In genomic region chr10:13515467-13515866, GRCh38 we compare ENCODE assay signal across 18 cellular contexts. TPM values are rescaled to one million over a fixed set of nuclear protein-coding genes. Genes with fewer than 3 reads are reported as not detected.
A peak's percentile ranks its signal among the peaks of the same experiment; 100 is the strongest.
DNase-seq lines count a peak whose midpoint lies in the region; TF ChIP-seq lines count a peak whose summit lies in the region.
"Had no signal": no experiment of that assay in that cellular context is flagged by ENCODE, and none has a peak within 500 bp of the region (broad histone marks: within the 10 kb centered on the region; RNA-seq: fewer than 3 reads in every experiment).

No MANE protein-coding gene starts in this region.

- H3K23ac ChIP-seq in neuronal stem cell (ENCODE audit: low read depth, low read length, poor library complexity) = peak overlapping the region; percentile 34

- H4K8ac ChIP-seq in neuronal stem cell (ENCODE audit: low read depth, low read length) = no peak overlapping the region

- intact Hi-C loops in esophagus muscularis mucosa (cut with DNase I) = no loop called here
- intact Hi-C loops in dorsolateral prefrontal cortex (cut with DNase I) = no loop called here

- no peak overlapping the region for H3K4ac ChIP-seq in neuronal stem cell (ENCODE audit: low read length)

- no peak for TF ChIP-seq CTCF in esophagus muscularis mucosa (IDR thresholded peaks at IDR 0.05)
- TF ChIP-seq CTCF in liver (IDR thresholded peaks at IDR 0.05; ENCODE audit: low read depth, low read length, missing input control) = no peak
- TF ChIP-seq CTCF in dorsolateral prefrontal cortex (IDR thresholded peaks at IDR 0.05 in 54 of 56, conservative IDR thresholded peaks at IDR 0.05 in 2 of 56; ENCODE audit: low read depth in 1 of 56, partially characterized antibody in 56 of 56) = no peak

- H4K91ac ChIP-seq in neuronal stem cell (ENCODE audit: low read depth, low read length, poor library complexity) = no peak overlapping the region

- 82% methylated on average over 5 of the region's 5 CpGs for whole genome bisulfite sequencing in esophagus muscularis mucosa
- WGBS in liver = 57% methylated on average over 5 of the region's 5 CpGs
- no CpG with 5 or more reads among the region's 5 CpGs for WGBS in neuronal stem cell (ENCODE audit: extremely low coverage in 2 of 2, insufficient read length in 2 of 2, insufficient replicate concordance in 1 of 2), 2 donors

- no peak for TF ChIP-seq EP300 in esophagus muscularis mucosa (IDR thresholded peaks at IDR 0.05)

- H2BK12ac ChIP-seq in neuronal stem cell (ENCODE audit: low read length) = no peak overlapping the region

- no peak overlapping the region for H3K14ac ChIP-seq in neuronal stem cell (ENCODE audit: low read length)

- H3K9ac ChIP-seq in liver (ENCODE audit: low read depth in 1 of 2, low read length in 2 of 2) = no peak overlapping the region
- no peak overlapping the region for H3K9ac ChIP-seq in neuronal stem cell (ENCODE audit: low read depth, low read length, poor library complexity)
- H3K9ac ChIP-seq: GM23248 had no signal

- H3K4me1 ChIP-seq in esophagus muscularis mucosa = peaks cover 0 to 15% (median 8%) of the 10 kb centered on the region in 4 donors
- peaks cover 0 to 9% (median 2%) of the 10 kb centered on the region in 4 donors for H3K4me1 ChIP-seq in liver (ENCODE audit: control insufficient read depth in 4 of 4, insufficient read depth in 4 of 4, low read length in 3 of 4)
- H3K4me1 ChIP-seq in neuronal stem cell (ENCODE audit: control insufficient read depth in 2 of 2, insufficient read depth in 1 of 2, low read depth in 1 of 2, low read length in 2 of 2) = peaks cover 3 to 5% of the 10 kb centered on the region in 2 donors
- H3K4me1 ChIP-seq: BE2C had no signal

- H3K36me3 ChIP-seq in esophagus muscularis mucosa = peaks cover 0 to 17% (median 5%) of the 10 kb centered on the region in 4 donors
- H3K36me3 ChIP-seq in liver (ENCODE audit: control insufficient read depth in 4 of 4, insufficient read depth in 3 of 4, low read depth in 1 of 4, low read length in 3 of 4) = peaks cover 0 to 2% (median 0%) of the 10 kb centered on the region in 4 donors
- no peaks in the 10 kb centered on the region for H3K36me3 ChIP-seq in neuronal stem cell (replicated peaks in 1 of 2; ENCODE audit: control insufficient read depth in 2 of 2, insufficient read depth in 2 of 2, low read length in 2 of 2)
- H3K36me3 ChIP-seq: BE2C, HAP-1 had no signal

- H3K18ac ChIP-seq in neuronal stem cell (ENCODE audit: low read length) = peak overlapping the region; percentile 25

- no peak overlapping the region for H3K4me2 ChIP-seq in neuronal stem cell (ENCODE audit: insufficient read depth, low read length, poor library complexity, severe bottlenecking)

- H3K27ac ChIP-seq in esophagus muscularis mucosa (replicated peaks in 1 of 4) = no peak overlapping the region
- H3K27ac ChIP-seq in liver (ENCODE audit: low read depth in 1 of 2, low read length in 2 of 2) = no peak overlapping the region
- no peak overlapping the region for H3K27ac ChIP-seq in neuronal stem cell (replicated peaks; ENCODE audit: low read length)
- no peak overlapping the region for H3K27ac ChIP-seq in dorsolateral prefrontal cortex
- H3K27ac ChIP-seq: GM23248, HL-60 had no signal

- H3K27me3 ChIP-seq in esophagus muscularis mucosa (no peaks in the 10 kb centered on the region), liver (ENCODE audit: control insufficient read depth in 4 of 4, insufficient read depth in 4 of 4, low read length in 3 of 4) (no peaks in the 10 kb centered on the region), neuronal stem cell (ENCODE audit: control insufficient read depth in 3 of 3, insufficient read depth in 3 of 3, low read depth in 1 of 3, low read length in 3 of 3) (no peaks in the 10 kb centered on the region), dorsolateral prefrontal cortex (no peaks in the 10 kb centered on the region)

- TF ChIP-seq POLR2A in esophagus muscularis mucosa (IDR thresholded peaks at IDR 0.05; ENCODE audit: low read depth) = no peak

- H2AK5ac ChIP-seq in neuronal stem cell (ENCODE audit: low read depth, low read length) = no peak overlapping the region

- no peak overlapping the region for H3K4me3 ChIP-seq in esophagus muscularis mucosa
- no peak overlapping the region for H3K4me3 ChIP-seq in liver (ENCODE audit: low read depth in 1 of 3, low read length in 3 of 3)
- H3K4me3 ChIP-seq in neuronal stem cell (ENCODE audit: low read length in 2 of 2) = no peak overlapping the region
- H3K4me3 ChIP-seq in dorsolateral prefrontal cortex = no peak overlapping the region
- H3K4me3 ChIP-seq: GM23248, HAP-1 had no signal

- H3K79me1 ChIP-seq in neuronal stem cell (ENCODE audit: low read depth, low read length) = no peaks in the 10 kb centered on the region

- no peak overlapping the region for H2BK120ac ChIP-seq in neuronal stem cell (ENCODE audit: low read depth, low read length)

- no peak overlapping the region for H2AFZ ChIP-seq in neuronal stem cell (ENCODE audit: low read length)
- H2AFZ ChIP-seq: GM23248 had no signal

- DNase-seq in esophagus muscularis mucosa (ENCODE audit: extremely low spot score) (peak; percentile 64), neuronal stem cell (ENCODE audit: low spot score) (no peak), NCI-H524 (lab: John Stamatoyannopoulos, UW) (no peak), dorsolateral prefrontal cortex (no peak), OCI-M2 (lab: John Stamatoyannopoulos, UW; ENCODE audit: unreplicated experiment) (no peak)
- DNase-seq: ACHN; BE2C; C1 segment of cervical spinal cord; CD4-positive, CD25-positive, alpha-beta regulatory T cell; CD8-positive, alpha-beta memory T cell; DMS153; DMS79; GDM1; GM23248 had no signal

- H3K9me3 ChIP-seq in esophagus muscularis mucosa (no peaks in the 10 kb centered on the region), liver (ENCODE audit: control insufficient read depth in 4 of 4, low read length in 3 of 4) (no peaks in the 10 kb centered on the region), neuronal stem cell (replicated peaks in 1 of 2; ENCODE audit: control insufficient read depth in 2 of 2, insufficient read depth in 1 of 2, low read depth in 1 of 2, low read length in 2 of 2) (no peaks in the 10 kb centered on the region)
- H3K9me3 ChIP-seq: BE2C, HAP-1 had no signal

- H2BK15ac ChIP-seq in neuronal stem cell (ENCODE audit: low read length) = no peak overlapping the region

- no peak overlapping the region for H2BK5ac ChIP-seq in neuronal stem cell (ENCODE audit: low read length)

- no peak for TF ChIP-seq RAD21 in liver (IDR thresholded peaks at IDR 0.05)

TF ChIP-seq in liver, 16 proteins besides CTCF, POLR2A, EP300 and RAD21:
- TF ChIP-seq, protein P1, sequence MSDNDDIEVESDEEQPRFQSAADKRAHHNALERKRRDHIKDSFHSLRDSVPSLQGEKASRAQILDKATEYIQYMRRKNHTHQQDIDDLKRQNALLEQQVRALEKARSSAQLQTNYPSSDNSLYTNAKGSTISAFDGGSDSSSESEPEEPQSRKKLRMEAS (IDR thresholded peaks at IDR 0.05) = no peak
- TF ChIP-seq NR2F2 (IDR thresholded peaks at IDR 0.05) = peak; percentile 47

RNA-seq across cellular contexts. Expression of gene BEND7, which starts 13.3 kb away (rescaled TPM):
- total RNA-seq in esophagus muscularis mucosa (10 to 100 TPM; 14.7 to 27.4 (median 20.1) TPM), liver (10 to 100 TPM in 1 of 2 donors, 1 to 10 TPM in 1; 4.1 to 10.1 TPM), dorsolateral prefrontal cortex (10 to 100 TPM in 95 of 120 experiments, 1 to 10 TPM in 25; 6.4 to 29.9 (median 12.8) TPM)
- 1 to 10 TPM; 5.0 to 6.1 TPM for polyA plus RNA-seq in liver
- 7.0 TPM for polyA plus RNA-seq in neuronal stem cell (2013, experiment 1 of 2)
- 7.6 TPM for polyA plus RNA-seq in neuronal stem cell (2013, experiment 2 of 2)
- total RNA-seq: CD8-positive, alpha-beta memory T cell had no signal
- polyA plus RNA-seq: CD4-positive, CD25-positive, alpha-beta regulatory T cell; CD8-positive, alpha-beta memory T cell; IgD-negative memory B cell had no signal
